Comparison of ENCODE assay signal across 1 cellular context in genomic region chr1:201939271-201939973, GRCh38.
TF ChIP-seq lines count a peak whose summit lies in the region.

No MANE protein-coding gene starts in this region.

TF ChIP-seq in K562, 482 proteins besides CTCF, POLR2A, EP300 and RAD21 (continued from another document and continues in another):
- TF ChIP-seq ZNF407 (IDR thresholded peaks at IDR 0.05; ENCODE audit: low read depth) (no peak), HDAC3 (IDR thresholded peaks at IDR 0.05; ENCODE audit: borderline replicate concordance, partially characterized antibody) (no peak), ARNT (IDR thresholded peaks at IDR 0.05) (no peak), PRDM10 (IDR thresholded peaks at IDR 0.05; ENCODE audit: partially characterized antibody) (no peak), CAMTA2 (CRISPR knock-in tag; conservative IDR thresholded peaks at IDR 0.05) (no peak), EHMT2 (IDR thresholded peaks at IDR 0.05) (no peak), HNRNPLL (IDR thresholded peaks at IDR 0.05; ENCODE audit: low read depth, low read length, poor library complexity, severe bottlenecking) (no peak), ZNF780A (CRISPR knock-in tag; IDR thresholded peaks at IDR 0.05) (no peak), FOXM1 (IDR thresholded peaks at IDR 0.05; ENCODE audit: low read depth) (no peak), FOXM1 (CRISPR knock-in tag; IDR thresholded peaks at IDR 0.05; ENCODE audit: low read depth) (no peak), ZNF134 (CRISPR knock-in tag; conservative IDR thresholded peaks at IDR 0.05) (no peak), ARID1B (IDR thresholded peaks at IDR 0.05) (peak; percentile 64), PRPF4 (IDR thresholded peaks at IDR 0.05; ENCODE audit: insufficient read depth, low read depth, low read length, poor library complexity, severe bottlenecking) (no peak), ZNF707 (CRISPR knock-in tag; conservative IDR thresholded peaks at IDR 0.05) (no peak), KAT7 (CRISPR knock-in tag; IDR thresholded peaks at IDR 0.05; ENCODE audit: borderline replicate concordance) (0 out of 2 replicates have a peak, but pooled peaks have one; percentile 42), CBFA2T2 (conservative IDR thresholded peaks at IDR 0.05) (peak; percentile 60), ATF1 (CRISPR knock-in tag; IDR thresholded peaks at IDR 0.05) (no peak), ATF1 (tag; IDR thresholded peaks at IDR 0.05) (0 out of 2 replicates have a peak, but pooled peaks have one; percentile 11), NELFE (IDR thresholded peaks at IDR 0.05; ENCODE audit: insufficient read depth, insufficient read length) (no peak), ZNF507 (tag; conservative IDR thresholded peaks at IDR 0.05) (no peak), ZNF79 (CRISPR knock-in tag; IDR thresholded peaks at IDR 0.05; ENCODE audit: low read depth) (no peak), TCFL5 (CRISPR knock-in tag; conservative IDR thresholded peaks at IDR 0.05) (no peak), NONO (IDR thresholded peaks at IDR 0.05; ENCODE audit: low read depth in 2 of 2, low read length in 1 of 2) (no peak), SMARCA4 (IDR thresholded peaks at IDR 0.05) (no peak), FOSL1 (tag; conservative IDR thresholded peaks at IDR 0.05) (no peak), SOX6 (IDR thresholded peaks at IDR 0.05) (0 out of 2 replicates have a peak, but pooled peaks have one; percentile 11), KLF13 (tag; IDR thresholded peaks at IDR 0.05; ENCODE audit: borderline replicate concordance, low read depth) (no peak), MCM7 (IDR thresholded peaks at IDR 0.05) (no peak), ZNF143 (CRISPR knock-in tag; IDR thresholded peaks at IDR 0.05) (no peak), NFE2 (IDR thresholded peaks at IDR 0.05; ENCODE audit: low read depth) (no peak)
- TF ChIP-seq, protein P1, sequence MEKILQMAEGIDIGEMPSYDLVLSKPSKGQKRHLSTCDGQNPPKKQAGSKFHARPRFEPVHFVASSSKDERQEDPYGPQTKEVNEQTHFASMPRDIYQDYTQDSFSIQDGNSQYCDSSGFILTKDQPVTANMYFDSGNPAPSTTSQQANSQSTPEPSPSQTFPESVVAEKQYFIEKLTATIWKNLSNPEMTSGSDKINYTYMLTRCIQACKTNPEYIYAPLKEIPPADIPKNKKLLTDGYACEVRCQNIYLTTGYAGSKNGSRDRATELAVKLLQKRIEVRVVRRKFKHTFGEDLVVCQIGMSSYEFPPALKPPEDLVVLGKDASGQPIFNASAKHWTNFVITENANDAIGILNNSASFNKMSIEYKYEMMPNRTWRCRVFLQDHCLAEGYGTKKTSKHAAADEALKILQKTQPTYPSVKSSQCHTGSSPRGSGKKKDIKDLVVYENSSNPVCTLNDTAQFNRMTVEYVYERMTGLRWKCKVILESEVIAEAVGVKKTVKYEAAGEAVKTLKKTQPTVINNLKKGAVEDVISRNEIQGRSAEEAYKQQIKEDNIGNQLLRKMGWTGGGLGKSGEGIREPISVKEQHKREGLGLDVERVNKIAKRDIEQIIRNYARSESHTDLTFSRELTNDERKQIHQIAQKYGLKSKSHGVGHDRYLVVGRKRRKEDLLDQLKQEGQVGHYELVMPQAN (IDR thresholded peaks at IDR 0.05; ENCODE audit: borderline replicate concordance), result no peak
- TF ChIP-seq, protein P2, sequence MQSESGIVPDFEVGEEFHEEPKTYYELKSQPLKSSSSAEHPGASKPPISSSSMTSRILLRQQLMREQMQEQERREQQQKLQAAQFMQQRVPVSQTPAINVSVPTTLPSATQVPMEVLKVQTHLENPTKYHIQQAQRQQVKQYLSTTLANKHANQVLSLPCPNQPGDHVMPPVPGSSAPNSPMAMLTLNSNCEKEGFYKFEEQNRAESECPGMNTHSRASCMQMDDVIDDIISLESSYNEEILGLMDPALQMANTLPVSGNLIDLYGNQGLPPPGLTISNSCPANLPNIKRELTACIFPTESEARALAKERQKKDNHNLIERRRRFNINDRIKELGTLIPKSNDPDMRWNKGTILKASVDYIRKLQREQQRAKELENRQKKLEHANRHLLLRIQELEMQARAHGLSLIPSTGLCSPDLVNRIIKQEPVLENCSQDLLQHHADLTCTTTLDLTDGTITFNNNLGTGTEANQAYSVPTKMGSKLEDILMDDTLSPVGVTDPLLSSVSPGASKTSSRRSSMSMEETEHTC (IDR thresholded peaks at IDR 0.05), result no peak
- TF ChIP-seq, protein P3, sequence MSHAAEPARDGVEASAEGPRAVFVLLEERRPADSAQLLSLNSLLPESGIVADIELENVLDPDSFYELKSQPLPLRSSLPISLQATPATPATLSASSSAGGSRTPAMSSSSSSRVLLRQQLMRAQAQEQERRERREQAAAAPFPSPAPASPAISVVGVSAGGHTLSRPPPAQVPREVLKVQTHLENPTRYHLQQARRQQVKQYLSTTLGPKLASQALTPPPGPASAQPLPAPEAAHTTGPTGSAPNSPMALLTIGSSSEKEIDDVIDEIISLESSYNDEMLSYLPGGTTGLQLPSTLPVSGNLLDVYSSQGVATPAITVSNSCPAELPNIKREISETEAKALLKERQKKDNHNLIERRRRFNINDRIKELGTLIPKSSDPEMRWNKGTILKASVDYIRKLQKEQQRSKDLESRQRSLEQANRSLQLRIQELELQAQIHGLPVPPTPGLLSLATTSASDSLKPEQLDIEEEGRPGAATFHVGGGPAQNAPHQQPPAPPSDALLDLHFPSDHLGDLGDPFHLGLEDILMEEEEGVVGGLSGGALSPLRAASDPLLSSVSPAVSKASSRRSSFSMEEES (CRISPR knock-in tag; IDR thresholded peaks at IDR 0.05), result no peak
- TF ChIP-seq, protein P4, sequence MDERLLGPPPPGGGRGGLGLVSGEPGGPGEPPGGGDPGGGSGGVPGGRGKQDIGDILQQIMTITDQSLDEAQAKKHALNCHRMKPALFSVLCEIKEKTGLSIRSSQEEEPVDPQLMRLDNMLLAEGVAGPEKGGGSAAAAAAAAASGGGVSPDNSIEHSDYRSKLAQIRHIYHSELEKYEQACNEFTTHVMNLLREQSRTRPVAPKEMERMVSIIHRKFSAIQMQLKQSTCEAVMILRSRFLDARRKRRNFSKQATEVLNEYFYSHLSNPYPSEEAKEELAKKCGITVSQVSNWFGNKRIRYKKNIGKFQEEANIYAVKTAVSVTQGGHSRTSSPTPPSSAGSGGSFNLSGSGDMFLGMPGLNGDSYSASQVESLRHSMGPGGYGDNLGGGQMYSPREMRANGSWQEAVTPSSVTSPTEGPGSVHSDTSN (CRISPR knock-in tag; IDR thresholded peaks at IDR 0.05; ENCODE audit: low read depth), result no peak
- TF ChIP-seq, protein P4 (tag; conservative IDR thresholded peaks at IDR 0.05; ENCODE audit: low read depth), result peak; percentile 53
- TF ChIP-seq, protein P5, sequence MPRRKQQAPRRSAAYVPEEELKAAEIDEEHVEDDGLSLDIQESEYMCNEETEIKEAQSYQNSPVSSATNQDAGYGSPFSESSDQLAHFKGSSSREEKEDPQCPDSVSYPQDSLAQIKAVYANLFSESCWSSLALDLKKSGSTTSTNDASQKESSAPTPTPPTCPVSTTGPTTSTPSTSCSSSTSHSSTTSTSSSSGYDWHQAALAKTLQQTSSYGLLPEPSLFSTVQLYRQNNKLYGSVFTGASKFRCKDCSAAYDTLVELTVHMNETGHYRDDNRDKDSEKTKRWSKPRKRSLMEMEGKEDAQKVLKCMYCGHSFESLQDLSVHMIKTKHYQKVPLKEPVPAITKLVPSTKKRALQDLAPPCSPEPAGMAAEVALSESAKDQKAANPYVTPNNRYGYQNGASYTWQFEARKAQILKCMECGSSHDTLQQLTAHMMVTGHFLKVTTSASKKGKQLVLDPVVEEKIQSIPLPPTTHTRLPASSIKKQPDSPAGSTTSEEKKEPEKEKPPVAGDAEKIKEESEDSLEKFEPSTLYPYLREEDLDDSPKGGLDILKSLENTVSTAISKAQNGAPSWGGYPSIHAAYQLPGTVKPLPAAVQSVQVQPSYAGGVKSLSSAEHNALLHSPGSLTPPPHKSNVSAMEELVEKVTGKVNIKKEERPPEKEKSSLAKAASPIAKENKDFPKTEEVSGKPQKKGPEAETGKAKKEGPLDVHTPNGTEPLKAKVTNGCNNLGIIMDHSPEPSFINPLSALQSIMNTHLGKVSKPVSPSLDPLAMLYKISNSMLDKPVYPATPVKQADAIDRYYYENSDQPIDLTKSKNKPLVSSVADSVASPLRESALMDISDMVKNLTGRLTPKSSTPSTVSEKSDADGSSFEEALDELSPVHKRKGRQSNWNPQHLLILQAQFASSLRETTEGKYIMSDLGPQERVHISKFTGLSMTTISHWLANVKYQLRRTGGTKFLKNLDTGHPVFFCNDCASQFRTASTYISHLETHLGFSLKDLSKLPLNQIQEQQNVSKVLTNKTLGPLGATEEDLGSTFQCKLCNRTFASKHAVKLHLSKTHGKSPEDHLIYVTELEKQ (CRISPR knock-in tag; IDR thresholded peaks at IDR 0.05), result no peak
